ENCODE assay signal across 15 cellular contexts in the genomic region with DNA sequence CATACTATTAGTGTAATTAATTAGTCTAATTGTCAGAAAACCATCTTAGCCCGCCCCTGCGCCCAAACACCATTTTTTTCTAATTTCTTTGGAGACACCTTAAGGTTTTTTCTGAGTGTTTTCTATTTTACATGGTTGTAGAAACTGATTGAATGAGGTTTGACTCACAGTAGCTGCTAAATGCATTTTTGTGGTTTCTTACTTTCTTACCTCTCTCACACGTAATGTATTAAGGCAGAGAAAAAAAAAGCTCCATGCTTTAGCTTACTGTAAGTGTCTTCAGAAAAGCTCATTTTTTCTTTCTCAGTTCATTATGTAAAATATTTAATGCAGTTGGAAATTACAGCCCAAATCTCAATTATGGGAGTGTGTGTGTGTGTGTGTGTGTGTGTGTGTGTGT.
"Had no signal": no experiment of that assay in that cellular context is flagged by ENCODE, and none has a peak within 500 bp of the region (broad histone marks: within the 10 kb centered on the region; RNA-seq: fewer than 3 reads in every experiment).

No MANE protein-coding gene starts in this region.

- H3K9me3 ChIP-seq: adrenal gland, esophagus squamous epithelium, lower lobe of right lung, pancreas, thyroid gland had no signal

- H3K4me1 ChIP-seq: adrenal gland, esophagus squamous epithelium, lower lobe of right lung, pancreas, spleen, thyroid gland had no signal

- DNase-seq: activated CD4-positive, alpha-beta T cell treated with anti-CD3 and anti-CD28 coated beads, Interleukin-2, amount 50 U/mL, for 4 hours; activated gamma-delta T cell treated with Interleukin-2 at 50 U/mL for 16 hours; adrenal gland; effector memory CD8-positive, alpha-beta T cell; esophagus squamous epithelium; lower lobe of right lung; naive thymus-derived CD8-positive, alpha-beta T cell; pancreas; spleen; stimulated activated CD8-positive, alpha-beta memory T cell treated with anti-CD3 and anti-CD28 coated beads, Interleukin-4, amount 100 ng/mL, for 48 hours; stimulated activated naive CD4-positive, alpha-beta T cell; T-helper 2 cell; thyroid gland; WERI-Rb-1 had no signal

- H3K4me3 ChIP-seq: adrenal gland, esophagus squamous epithelium, lower lobe of right lung, pancreas, spleen, thyroid gland had no signal

- ATAC-seq: activated naive CD4-positive, alpha-beta T cell treated with anti-CD3 and anti-CD28 coated beads, Interleukin-2, amount 50 U/mL, for 72 hours; effector memory CD8-positive, alpha-beta T cell; lower lobe of right lung; naive thymus-derived CD8-positive, alpha-beta T cell; pancreas had no signal

- H3K36me3 ChIP-seq: adrenal gland, esophagus squamous epithelium, lower lobe of right lung, pancreas, spleen, thyroid gland, WERI-Rb-1 had no signal

- H3K27ac ChIP-seq: adrenal gland, esophagus squamous epithelium, lower lobe of right lung, pancreas, spleen, thyroid gland, WERI-Rb-1 had no signal

- H3K27me3 ChIP-seq: adrenal gland, esophagus squamous epithelium, pancreas, spleen, thyroid gland had no signal
